Comparison of ENCODE assay signal across 20 cellular contexts in genomic region chr14:82431031-82431430, GRCh38.
"Had no signal": no experiment of that assay in that cellular context is flagged by ENCODE, and none has a peak within 500 bp of the region (broad histone marks: within the 10 kb centered on the region; RNA-seq: fewer than 3 reads in every experiment).

No MANE protein-coding gene starts in this region.

- H3K4me3 ChIP-seq: left ventricle myocardium inferior, lower lobe of right lung, neural progenitor cell, pancreas, smooth muscle cell, upper lobe of left lung, uterus had no signal

- ATAC-seq: foreskin keratinocyte, lower lobe of right lung, natural killer cell, pancreas, right cardiac atrium had no signal

- H3K27me3 ChIP-seq: foreskin keratinocyte, neural progenitor cell, pancreas, upper lobe of left lung, uterus had no signal

- H3K27me3 Mint-ChIP-seq: memory B cell, progenitor cell of endocrine pancreas had no signal

- H3K27ac Mint-ChIP-seq: endodermal cell, immature natural killer cell, memory B cell, mesothelial cell of epicardium, natural killer cell, neural progenitor cell had no signal

- DNase-seq: effector CD4-positive, alpha-beta T cell; endodermal cell; erythroblast; foreskin keratinocyte; immature natural killer cell; left ventricle myocardium inferior; lower lobe of right lung; natural killer cell; occipital lobe; pancreas; right cardiac atrium; stimulated activated CD4-positive, alpha-beta T cell treated with anti-CD3 and anti-CD28 coated beads, Interleukin-2, amount 100 ng/mL, for 48 hours; stimulated activated naive CD4-positive, alpha-beta T cell treated with Interleukin-2 at 50 U/mL for 16 hours; upper lobe of left lung; uterus had no signal

- H3K4me1 Mint-ChIP-seq: endodermal cell, immature natural killer cell, memory B cell, mesothelial cell of epicardium, natural killer cell, neural progenitor cell had no signal

- H3K36me3 ChIP-seq: left ventricle myocardium inferior, lower lobe of right lung, neural progenitor cell, pancreas, upper lobe of left lung, uterus had no signal

- H3K4me1 ChIP-seq: foreskin keratinocyte, left ventricle myocardium inferior, lower lobe of right lung, pancreas, upper lobe of left lung, uterus had no signal

- H3K9me3 ChIP-seq: lower lobe of right lung, pancreas, upper lobe of left lung, uterus had no signal

- H3K36me3 Mint-ChIP-seq: memory B cell, mesothelial cell of epicardium, neural progenitor cell had no signal

- H3K27ac ChIP-seq: foreskin keratinocyte, left ventricle myocardium inferior, lower lobe of right lung, neural progenitor cell, pancreas, upper lobe of left lung, uterus had no signal

- H3K4me3 Mint-ChIP-seq: endodermal cell, immature natural killer cell, memory B cell, mesothelial cell of epicardium, natural killer cell, neural progenitor cell had no signal
